Comparison of ENCODE assay signal across 1 cellular context in the genomic region with DNA sequence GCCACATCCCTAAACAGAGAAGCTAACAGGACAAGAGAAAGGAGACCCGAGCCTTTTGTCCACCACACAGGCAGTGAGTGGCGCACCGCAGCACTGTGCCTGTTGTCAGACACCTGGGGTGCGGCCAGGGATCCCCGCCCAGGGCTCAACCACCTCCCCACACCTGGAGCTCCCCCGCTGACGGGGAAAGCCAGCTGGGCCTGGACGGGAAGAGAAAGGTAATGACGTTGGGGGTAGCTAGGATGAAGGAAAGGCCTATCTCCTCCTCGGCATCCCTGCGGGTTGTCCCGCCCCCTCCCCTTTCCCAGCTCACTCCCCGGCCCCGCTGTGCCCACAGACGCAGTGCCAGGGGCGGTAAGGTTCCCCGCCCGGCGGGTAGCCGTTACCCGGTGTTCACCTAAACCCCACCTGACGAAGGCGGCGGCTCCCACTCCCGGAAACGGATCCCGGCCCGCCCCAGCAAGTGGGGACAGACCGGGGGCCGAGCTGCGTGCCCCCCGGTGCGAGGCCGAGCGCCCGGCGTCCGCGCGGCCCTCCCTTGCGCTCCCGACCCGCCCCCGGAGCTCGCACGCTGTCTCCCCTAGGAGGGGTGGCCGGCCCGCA.
TF ChIP-seq lines count a peak whose summit lies in the region.

No MANE protein-coding gene starts in this region.

TF ChIP-seq in endothelial cell of umbilical vein, 7 proteins besides CTCF, POLR2A, EP300 and RAD21:
- no peak for TF ChIP-seq EZH2 (IDR thresholded peaks at IDR 0.05; ENCODE audit: borderline replicate concordance, low read depth, low read length, severe bottlenecking)
